Comparison of ENCODE assay signal across 26 cellular contexts in genomic region chr2:76678358-76679024, GRCh38.
DNase-seq lines count a peak whose midpoint lies in the region; ATAC-seq, FAIRE-seq and TF ChIP-seq lines count a peak whose summit lies in the region.
"Had no signal": no experiment of that assay in that cellular context is flagged by ENCODE, and none has a peak within 500 bp of the region (broad histone marks: within the 10 kb centered on the region; RNA-seq: fewer than 3 reads in every experiment).

No MANE protein-coding gene starts in this region.

- H3K79me2 ChIP-seq in H1 (ENCODE audit: control insufficient read depth in 1 of 2, insufficient read depth in 2 of 2, low read length in 2 of 2) = no peaks in the 10 kb centered on the region
- no peaks in the 10 kb centered on the region for H3K79me2 ChIP-seq in neural progenitor cell (ENCODE audit: low read depth)
- H3K79me2 ChIP-seq in PC-9 (ENCODE audit: low read depth) = no peaks in the 10 kb centered on the region

- CTCF ChIA-PET in H1 (lab: Charles Lee; ENCODE audit: partially characterized antibody) = interaction anchor here (0.7 to 1.3 kb wide), 3 partner anchors 48 to 481 kb away, joined by 3 to 4 read pairs (median 3); no protein-coding TSS in a partner anchor
- CTCF ChIA-PET in PC-9 (lab: Charles Lee) = no interaction called here

- no peak overlapping the region for H3K23ac ChIP-seq in H1 (ENCODE audit: insufficient read length)

- no peak overlapping the region for H3K9ac ChIP-seq in HUES48 (ENCODE audit: low read depth, low read length)
- no peak overlapping the region for H3K9ac ChIP-seq in H1 (replicated peaks in 1 of 4; ENCODE audit: extremely low read depth in 1 of 4, low read depth in 3 of 4, low read length in 3 of 4)
- H3K9ac ChIP-seq in iPS-18a (ENCODE audit: low read length) = no peak overlapping the region
- H3K9ac ChIP-seq in neural progenitor cell = no peak overlapping the region

- H3K36me3 ChIP-seq in HUES48 (ENCODE audit: control insufficient read depth, insufficient read depth, low read length) (no peaks in the 10 kb centered on the region), H1 (ENCODE audit: control insufficient read depth in 2 of 4, insufficient read depth in 4 of 4, low read length in 3 of 4) (no peaks in the 10 kb centered on the region), iPS-18a (ENCODE audit: control insufficient read depth, low read depth, low read length) (no peaks in the 10 kb centered on the region), neural progenitor cell (no peaks in the 10 kb centered on the region), PC-9 (ENCODE audit: low read depth) (no peaks in the 10 kb centered on the region)

- FAIRE-seq in H1 (lab: Jason Lieb, UNC) = no peak
- FAIRE-seq: A549, D721Med, GM19239 had no signal

- no peak overlapping the region for H3K4me3 Mint-ChIP-seq in neural progenitor cell
- H3K4me3 Mint-ChIP-seq: B cell had no signal

- H2AK5ac ChIP-seq in H1 (ENCODE audit: low read depth, low read length) = no peak overlapping the region

- H3K27me3 ChIP-seq in HUES48 (ENCODE audit: control insufficient read depth, insufficient read depth, low read length) = no peaks in the 10 kb centered on the region
- H3K27me3 ChIP-seq in H1 (replicated peaks in 1 of 4; ENCODE audit: control insufficient read depth in 3 of 4, extremely low read depth in 1 of 4, insufficient read depth in 3 of 4, low read length in 3 of 4) = no peaks in the 10 kb centered on the region
- no peaks in the 10 kb centered on the region for H3K27me3 ChIP-seq in iPS-18a (ENCODE audit: control insufficient read depth, insufficient read depth, low read length)
- H3K27me3 ChIP-seq in neural progenitor cell = no peaks in the 10 kb centered on the region
- no peaks in the 10 kb centered on the region for H3K27me3 ChIP-seq in PC-9 (ENCODE audit: insufficient read depth, low read depth)

- H3K4me1 Mint-ChIP-seq in neural progenitor cell = no peaks in the 10 kb centered on the region
- H3K4me1 Mint-ChIP-seq: B cell had no signal

- no peak overlapping the region for H4K8ac ChIP-seq in H1 (ENCODE audit: extremely low read depth, insufficient read depth, low read length)

- no peaks in the 10 kb centered on the region for H3K27me3 Mint-ChIP-seq in neural progenitor cell (ENCODE audit: insufficient read depth, low read depth)
- H3K27me3 Mint-ChIP-seq: B cell had no signal

- H3K4me1 ChIP-seq in HUES48 (ENCODE audit: control insufficient read depth, insufficient read depth, low read length) = peaks cover 26% of the 10 kb centered on the region
- H3K4me1 ChIP-seq in H1 (replicated peaks in 1 of 4; ENCODE audit: control insufficient read depth in 3 of 4, insufficient read depth in 4 of 4, low read length in 3 of 4) = peaks cover 0 to 5% (median 2%) of the 10 kb centered on the region in 4 experiments; a peak in 3 of 7 replicates
- H3K4me1 ChIP-seq in iPS-18a (ENCODE audit: control insufficient read depth, low read depth, low read length) = peaks cover 14% of the 10 kb centered on the region
- peaks cover 8% of the 10 kb centered on the region for H3K4me1 ChIP-seq in neural progenitor cell
- H3K4me1 ChIP-seq in PC-9 (replicated peaks; ENCODE audit: insufficient read depth) = no peaks in the 10 kb centered on the region
- H3K4me1 ChIP-seq: A549 had no signal

- peak overlapping the region; percentile 59 for H4K5ac ChIP-seq in H1 (ENCODE audit: insufficient read length, low read depth, low read length)

- H3K18ac ChIP-seq in H1 (ENCODE audit: extremely low read depth, low read length) = no peak overlapping the region

- peak overlapping the region; percentile 9; the same call in 1 of the 2 replicates for H3K4me3 ChIP-seq in HUES48 (ENCODE audit: low read depth, low read length)
- H3K4me3 ChIP-seq in H1 (ENCODE audit: extremely low read depth in 1 of 4, insufficient read depth in 2 of 4, low read depth in 3 of 4, low read length in 4 of 4) = no peak overlapping the region
- peak overlapping the region; percentile 9 for H3K4me3 ChIP-seq in iPS-18a (ENCODE audit: low read length)
- H3K4me3 ChIP-seq in neural progenitor cell = no peak overlapping the region
- no peak overlapping the region for H3K4me3 ChIP-seq in PC-9
- H3K4me3 ChIP-seq: A549 had no signal

- H2BK5ac ChIP-seq in H1 (ENCODE audit: low read depth, low read length) = no peak overlapping the region

- POLR2A ChIA-PET in H1 (lab: Charles Lee; ENCODE audit: partially characterized antibody) = no interaction called here
- POLR2A ChIA-PET in PC-9 (lab: Charles Lee; ENCODE audit: unreplicated experiment) = no interaction called here

- no peak overlapping the region for H3K56ac ChIP-seq in H1 (replicated peaks; ENCODE audit: insufficient read length, low read depth, low read length)

- H3K79me1 ChIP-seq in H1 (ENCODE audit: low read depth, low read length) = no peaks in the 10 kb centered on the region

- H3K4ac ChIP-seq in H1 (replicated peaks; ENCODE audit: insufficient read length, low read depth, low read length) = no peak overlapping the region

- TF ChIP-seq CTCF in H1 (IDR thresholded peaks at IDR 0.05; ENCODE audit: control extremely low read depth in 1 of 3, insufficient read depth in 1 of 3, low read depth in 1 of 3, low read length in 3 of 3) (no peak), neural progenitor cell (IDR thresholded peaks at IDR 0.05) (no peak), PC-9 (conservative IDR thresholded peaks at IDR 0.05) (no peak)

- ATAC-seq in HG03432 (IDR thresholded peaks at IDR 0.05; ENCODE audit: unreplicated experiment) = no peak
- no peak for ATAC-seq in GM18907 (IDR thresholded peaks at IDR 0.05; ENCODE audit: unreplicated experiment)
- ATAC-seq: A549 had no signal

- no peak overlapping the region for H2BK120ac ChIP-seq in H1 (replicated peaks; ENCODE audit: low read depth, low read length)

- H3K4me2 ChIP-seq in H1 (ENCODE audit: insufficient read depth in 1 of 2, low read depth in 2 of 2, low read length in 2 of 2) = peak overlapping the region; percentile 15 to 25; a peak in 2 of 4 replicates
- no peak overlapping the region for H3K4me2 ChIP-seq in neural progenitor cell
- H3K4me2 ChIP-seq in PC-9 = no peak overlapping the region
- H3K4me2 ChIP-seq: A549 had no signal

- no peak for TF ChIP-seq EP300 in H1 (IDR thresholded peaks at IDR 0.05; ENCODE audit: borderline replicate concordance in 1 of 2, low read depth in 2 of 2, low read length in 2 of 2)

- WGBS in H1 (ENCODE audit: extremely low coverage in 1 of 2, insufficient coverage in 1 of 2, insufficient read length in 1 of 2, insufficient replicate concordance in 2 of 2, low coverage in 1 of 2, low lambda C conversion rate in 2 of 2, missing lambda C conversion rate in 1 of 2), 2 experiments = 69% methylated on average over 4 of the region's 4 CpGs; no CpG with 5 or more reads in 1 of the 2 experiments

- no peaks in the 10 kb centered on the region for H3K36me3 Mint-ChIP-seq in neural progenitor cell

- no peak overlapping the region for H2BK12ac ChIP-seq in H1 (ENCODE audit: low read depth, low read length)

- H3K9me3 Mint-ChIP-seq in neural progenitor cell = no peaks in the 10 kb centered on the region

- no peak overlapping the region for H2BK15ac ChIP-seq in H1 (ENCODE audit: low read length)

- H3K27ac Mint-ChIP-seq in neural progenitor cell = no peak overlapping the region
- H3K27ac Mint-ChIP-seq: B cell had no signal

- DNase-seq in H1 (ENCODE audit: low read depth in 1 of 2, low spot score in 2 of 2) (no peak), neural progenitor cell (ENCODE audit: low spot score) (no peak), activated gamma-delta T cell treated with Interleukin-2 at 50 U/mL for 16 hours (no peak), PC-9 (no peak)
- DNase-seq: DMS53, EL, GF-D8, KBM-7, MM.1S, NCI-H1048, NCI-H1417 treated with DMSO at 0.1 percent for 48 hours, NCI-H187, NCI-H2107, NCI-H226, NCI-H524 treated with DMSO at 0.1 percent for 48 hours, NCI-H82, OCI-M1, Right ventricle myocardium superior had no signal

- H3F3A ChIP-seq in neural progenitor cell (ENCODE audit: low read depth) = no peaks in the 10 kb centered on the region
- no peaks in the 10 kb centered on the region for H3F3A ChIP-seq in PC-9 (ENCODE audit: insufficient read depth, low read depth)

- H4K91ac ChIP-seq in H1 (replicated peaks; ENCODE audit: insufficient read length, low read length) = no peak overlapping the region

- H2BK20ac ChIP-seq in H1 (ENCODE audit: low read length) = no peak overlapping the region

- H3K9me3 ChIP-seq in HUES48 (ENCODE audit: control insufficient read depth, insufficient read depth, low read length) (no peaks in the 10 kb centered on the region), H1 (ENCODE audit: insufficient read depth in 2 of 2, low read depth in 1 of 2, low read length in 1 of 2) (no peaks in the 10 kb centered on the region), iPS-18a (ENCODE audit: control insufficient read depth, low read depth, low read length) (no peaks in the 10 kb centered on the region), neural progenitor cell (ENCODE audit: low read depth) (no peaks in the 10 kb centered on the region), PC-9 (ENCODE audit: insufficient read depth, low read depth) (no peaks in the 10 kb centered on the region)
- H3K9me3 ChIP-seq: A549 had no signal

- H3K9me2 ChIP-seq in PC-9 (ENCODE audit: insufficient read depth) = no peaks in the 10 kb centered on the region; the same call in 1 of the 2 replicates

- no peak overlapping the region for H3K27ac ChIP-seq in HUES48 (ENCODE audit: low read depth, low read length)
- no peak overlapping the region for H3K27ac ChIP-seq in H1 (ENCODE audit: low read depth, low read length)
- no peak overlapping the region for H3K27ac ChIP-seq in iPS-18a (ENCODE audit: low read length)
- H3K27ac ChIP-seq in neural progenitor cell = no peak overlapping the region
- H3K27ac ChIP-seq in PC-9 = no peak overlapping the region
- H3K27ac ChIP-seq: A549 had no signal

- H2AFZ ChIP-seq in H1 (ENCODE audit: low read length) = peak overlapping the region; percentile 22
- H2AFZ ChIP-seq in neural progenitor cell (replicated peaks) = peak overlapping the region; percentile 53
- no peak overlapping the region for H2AFZ ChIP-seq in PC-9

- H3K14ac ChIP-seq in H1 (ENCODE audit: insufficient read length) = no peak overlapping the region

- H4K20me1 ChIP-seq in H1 (replicated peaks in 1 of 2; ENCODE audit: control insufficient read depth in 1 of 2, insufficient read depth in 2 of 2, low read length in 2 of 2) (no peaks in the 10 kb centered on the region), neural progenitor cell (ENCODE audit: low read depth) (no peaks in the 10 kb centered on the region), PC-9 (ENCODE audit: insufficient read depth) (no peaks in the 10 kb centered on the region)

- no peak for TF ChIP-seq POLR2A in H1 (IDR thresholded peaks at IDR 0.05; ENCODE audit: control extremely low read depth in 1 of 2, low read depth in 2 of 2, low read length in 2 of 2)

- no peaks in the 10 kb centered on the region for H3K23me2 ChIP-seq in H1 (ENCODE audit: low read depth, low read length)

- intact Hi-C loops in PC-9 (cut with micrococcal nuclease; ENCODE audit: unreplicated experiment) = no loop called here

- TF ChIP-seq RAD21 in H1 (IDR thresholded peaks at IDR 0.05 in 1 of 2, conservative IDR thresholded peaks at IDR 0.05 in 1 of 2; ENCODE audit: low read depth in 2 of 2, low read length in 2 of 2) = no peak

- no TSS peak for BruUV-seq in PC-9 (replicated peaks; lab: Mats Ljungman, UMichigan)

TF ChIP-seq in H1, 55 proteins besides CTCF, POLR2A, EP300 and RAD21 (continues in another document):
- TF ChIP-seq BACH1 (IDR thresholded peaks at IDR 0.05; ENCODE audit: low read length) = no peak
- TF ChIP-seq SP2 (IDR thresholded peaks at IDR 0.05; ENCODE audit: low read length) = no peak
- TF ChIP-seq CEBPB (IDR thresholded peaks at IDR 0.05; ENCODE audit: low read depth, low read length) = no peak

Comparison
In these comparisons a context has a peak if more than half of its experiments do, and no peak if none do; other contexts are left out.
1. H3K4me3 ChIP-seq: peak in HUES48 (single experiment) and iPS-18a (single experiment); none in H1 (0 of 4), neural progenitor cell (single experiment) and PC-9 (single experiment).
2. H3K4me2 ChIP-seq: peak in H1 (2 of 2); none in neural progenitor cell (single experiment) and PC-9 (single experiment).